ENCODE assay signal across 21 cellular contexts in the genomic region with DNA sequence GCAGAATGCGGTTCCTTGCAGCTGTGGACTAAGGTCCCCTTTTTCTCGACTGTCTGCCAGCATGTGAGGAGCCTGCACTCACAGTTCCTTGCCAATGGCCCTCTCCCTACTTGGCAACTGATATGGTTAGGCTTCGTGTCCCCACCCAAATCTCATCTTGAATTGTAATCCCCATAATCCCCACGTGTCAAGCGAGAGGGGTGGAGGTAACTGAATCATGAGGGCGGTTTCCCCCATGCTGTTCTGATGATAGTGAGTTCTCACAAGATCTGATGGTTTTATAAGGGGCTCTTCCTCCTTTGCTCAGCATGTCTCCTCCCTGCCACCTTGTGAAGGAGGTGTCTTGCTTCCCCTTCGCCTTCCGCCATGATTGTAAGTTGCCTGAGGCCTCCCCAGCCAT. TPM values are rescaled to one million over a fixed set of nuclear protein-coding genes. Genes with fewer than 3 reads are reported as not detected.
DNase-seq lines count a peak whose midpoint lies in the region; ATAC-seq, FAIRE-seq and TF ChIP-seq lines count a peak whose summit lies in the region.
"Had no signal": no experiment of that assay in that cellular context is flagged by ENCODE, and none has a peak within 500 bp of the region (broad histone marks: within the 10 kb centered on the region; RNA-seq: fewer than 3 reads in every experiment).

No MANE protein-coding gene starts in this region.

- no TSS peak for BruUV-seq in K562 (replicated peaks; lab: Mats Ljungman, UMichigan)

- no peaks in the 10 kb centered on the region for H4K20me1 ChIP-seq in K562 (replicated peaks; ENCODE audit: control insufficient read depth, insufficient read depth, low read length)

- no peak for TF ChIP-seq RAD21 in K562 (CRISPR knock-in tag; conservative IDR thresholded peaks at IDR 0.05 in 1 of 2, IDR thresholded peaks at IDR 0.05 in 1 of 2)

- no peaks in the 10 kb centered on the region for H3K27me3 ChIP-seq in K562 (ENCODE audit: control insufficient read depth in 2 of 2, insufficient read depth in 2 of 2, low read length in 2 of 2)
- H3K27me3 ChIP-seq: SJCRH30 had no signal

- TF ChIP-seq CTCF in K562 (IDR thresholded peaks at IDR 0.05 in 2 of 3, conservative IDR thresholded peaks at IDR 0.05 in 1 of 3; ENCODE audit: insufficient read depth in 2 of 3, low read depth in 1 of 3, low read length in 3 of 3) = no peak
- no peak for TF ChIP-seq CTCF in neural crest cell (conservative IDR thresholded peaks at IDR 0.05)

- H3K36me3 ChIP-seq in K562 (ENCODE audit: control insufficient read depth, insufficient read depth, low read length) = peaks cover 49% of the 10 kb centered on the region

- H2AFZ ChIP-seq in K562 (ENCODE audit: low read depth, low read length) = no peak overlapping the region
- H2AFZ ChIP-seq: GM23338 had no signal

- no peak for ATAC-seq in K562
- ATAC-seq: GM23338, HCT116 had no signal

- H3K4me3 ChIP-seq in K562 = no peak overlapping the region
- H3K4me3 ChIP-seq: GM23338, SJCRH30 had no signal

- H3K9me3 ChIP-seq in K562 (replicated peaks; ENCODE audit: control insufficient read depth, insufficient read depth, low read depth, low read length) = no peaks in the 10 kb centered on the region
- H3K9me3 ChIP-seq: SJCRH30 had no signal

- DNase-seq in NCI-H82 (lab: John Stamatoyannopoulos, UW) = peak; percentile 90
- DNase-seq in K562 (ENCODE audit: extremely low read depth in 1 of 4, low spot score in 3 of 4) = no peak
- DNase-seq in neural crest cell (ENCODE audit: low read depth, low spot score) = no peak
- no peak for DNase-seq in activated gamma-delta T cell treated with Interleukin-2 at 50 U/mL for 16 hours
- no peak for DNase-seq in SK-N-DZ (ENCODE audit: low spot score)
- DNase-seq: DMS 273 treated with DMSO at 0.1 percent for 48 hours, GDM1, KG1, NCI-H1417 treated with DMSO at 0.1 percent for 48 hours, NCI-H2029, NCI-H2171, NCI-H446, NCI-H69, OCI-M1, SJCRH30 had no signal

- FAIRE-seq in K562 (lab: Jason Lieb, UNC) = no peak
- FAIRE-seq: GM12892 had no signal

- H3K9me1 ChIP-seq in K562 (ENCODE audit: control insufficient read depth, insufficient read depth, low read length) = no peaks in the 10 kb centered on the region

- in situ Hi-C loops in K562 (cut with MboI) = no loop called here

- TF ChIP-seq POLR2A in K562 (conservative IDR thresholded peaks at IDR 0.05) = no peak

- H3K36me3 Mint-ChIP-seq in neural crest cell (ENCODE audit: low read depth) = peaks cover 16% of the 10 kb centered on the region

- peaks cover 4% of the 10 kb centered on the region for H3K4me1 Mint-ChIP-seq in neural crest cell

- WGBS in K562 (ENCODE audit: insufficient coverage, low coverage, missing lambda C conversion rate) = 72% methylated on average over 7 of the region's 8 CpGs

- H3K4me3 Mint-ChIP-seq in neural crest cell = no peak overlapping the region
- H3K4me3 Mint-ChIP-seq: GM23338 had no signal

- H3K4me2 ChIP-seq in K562 (ENCODE audit: insufficient read depth, low read length) = no peak overlapping the region
- H3K4me2 ChIP-seq: GM23338 had no signal

- H3K27ac Mint-ChIP-seq in neural crest cell (ENCODE audit: unreplicated experiment) = peak overlapping the region; percentile 64
- H3K27ac Mint-ChIP-seq: GM23338 had no signal

- no peak for TF ChIP-seq EP300 in K562 (IDR thresholded peaks at IDR 0.05; ENCODE audit: low read length)

- CTCF ChIA-PET in K562 (lab: Yijun Ruan, JAX; ENCODE audit: low intra/inter-chr PET ratio) = no interaction called here

- no peaks in the 10 kb centered on the region for H3K79me2 ChIP-seq in K562 (ENCODE audit: control insufficient read depth, insufficient read depth, low read length)

- H3K4me1 ChIP-seq in K562 (replicated peaks in 1 of 2; ENCODE audit: control insufficient read depth in 2 of 2, insufficient read depth in 2 of 2, low read length in 2 of 2) = no peaks in the 10 kb centered on the region; a peak in 1 of 5 replicates
- H3K4me1 ChIP-seq: SJCRH30 had no signal

- intact Hi-C loops in K562 (cut with micrococcal nuclease) = no loop called here

- H3K9me3 Mint-ChIP-seq in neural crest cell = no peaks in the 10 kb centered on the region
- H3K9me3 Mint-ChIP-seq: GM23338 had no signal

- H3K27ac ChIP-seq in K562 (ENCODE audit: extremely low read depth, low read depth, low read length) = no peak overlapping the region
- H3K27ac ChIP-seq: C4-2B, SJCRH30 had no signal

- H3K9ac ChIP-seq in K562 (ENCODE audit: insufficient read depth in 1 of 2, low read depth in 2 of 2, low read length in 2 of 2) = no peak overlapping the region

- POLR2A ChIA-PET in K562 (lab: Yijun Ruan, JAX) = interaction anchor here (0.7 kb wide), 1 partner anchor 130 kb away, joined by 3 read pairs; no protein-coding TSS in a partner anchor

- no peaks in the 10 kb centered on the region for H3K27me3 Mint-ChIP-seq in neural crest cell (ENCODE audit: low read depth)

RNA-seq across cellular contexts. Expression of a gene that starts 19.9 kb away (rescaled TPM):
- total RNA-seq in K562 (2011; cell fraction: chromatin; rRNA removed; ENCODE audit: low replicate concordance) = 76.1 and 94.2 TPM in 2 replicates
- total RNA-seq in K562 (2011; cell fraction: nucleolus; rRNA removed) = 47.2 and 48.7 TPM in 2 replicates
- total RNA-seq in K562 (2011; cell fraction: nucleoplasm; rRNA removed) = 57.9 and 64.7 TPM in 2 replicates
- total RNA-seq in K562 (2014; rRNA removed) (79.2 and 100 TPM in 2 replicates), K562 (2014; rRNA removed; fragmentation: Illumina TruSeq; extraction: Trizol) (78.2 and 83.6 TPM in 2 replicates), K562 (2015; rRNA removed; fragmentation: Illumina TruSeq; extraction: Trizol) (71.8 and 74.6 TPM in 2 replicates), K562 (2021) (95.7 and 102 TPM in 2 replicates), neural crest cell (97.2 and 103 TPM in 2 replicates)
- polyA plus RNA-seq in K562 (2011; rRNA removed) (98.1 and 104 TPM in 2 replicates), K562 (2014; fragmentation: Illumina TruSeq; extraction: Trizol) (85.8 and 87.4 TPM in 2 replicates), K562 (2014; fragmentation: Nextera tagmentation; extraction: Ambion mirVana) (100 to 1,000 TPM; 256 to 263 TPM), K562 (2014; rRNA removed) (68.3 and 72.8 TPM in 2 replicates)
- polyA plus RNA-seq in K562 (2011; cell fraction: cytosol; rRNA removed) = 79.8 and 91.8 TPM in 2 replicates
- 64.2 and 65.5 TPM in 2 replicates for polyA plus RNA-seq in K562 (2011; cell fraction: nucleus; rRNA removed)
- 59.6 and 73.4 TPM in 2 replicates for polyA plus RNA-seq in K562 (2012)
- 67.4 and 77.9 TPM in 2 replicates for polyA minus RNA-seq in K562 (2011; rRNA and poly(A)+ RNA removed)
- polyA minus RNA-seq in K562 (2011; cell fraction: cytosol; rRNA and poly(A)+ RNA removed) = 23.9 and 35.3 TPM in 2 replicates
- 14.1 and 24.7 TPM in 2 replicates for polyA minus RNA-seq in K562 (2011; cell fraction: nucleus; rRNA and poly(A)+ RNA removed)
- 112 and 130 TPM in 2 replicates for polyA plus RNA-seq in SK-N-DZ (2014; cell fraction: cytosol; rRNA removed)
- 71.4 and 74.6 TPM in 2 replicates for polyA plus RNA-seq in SK-N-DZ (2014; cell fraction: nucleus; rRNA removed)

RNA-seq across cellular contexts. Expression of a gene that starts 20.0 kb away (rescaled TPM):
- total RNA-seq in K562 (2011; cell fraction: chromatin; rRNA removed; ENCODE audit: low replicate concordance) = 89.8 and 122 TPM in 2 replicates
- 76.9 and 77.6 TPM in 2 replicates for total RNA-seq in K562 (2011; cell fraction: nucleolus; rRNA removed)
- total RNA-seq in K562 (2011; cell fraction: nucleoplasm; rRNA removed) = 91.4 and 128 TPM in 2 replicates
- total RNA-seq in K562 (2014; rRNA removed) = 74.4 and 98.2 TPM in 2 replicates
- 62.5 and 65.5 TPM in 2 replicates for total RNA-seq in K562 (2014; rRNA removed; fragmentation: Illumina TruSeq; extraction: Trizol)
- 68.9 and 71.4 TPM in 2 replicates for total RNA-seq in K562 (2015; rRNA removed; fragmentation: Illumina TruSeq; extraction: Trizol)
- total RNA-seq in K562 (2021) = 63.3 and 63.7 TPM in 2 replicates
- polyA plus RNA-seq in K562 (2011; rRNA removed) = 139 and 143 TPM in 2 replicates
- polyA plus RNA-seq in K562 (2011; cell fraction: cytosol; rRNA removed) = 148 and 155 TPM in 2 replicates
- 246 and 249 TPM in 2 replicates for polyA plus RNA-seq in K562 (2011; cell fraction: nucleus; rRNA removed)
- 62.1 and 66.0 TPM in 2 replicates for polyA plus RNA-seq in K562 (2012)
- polyA plus RNA-seq in K562 (2014; fragmentation: Illumina TruSeq; extraction: Trizol) = 92.0 and 110 TPM in 2 replicates
- 10 to 100 TPM; 35.0 to 55.2 TPM for polyA plus RNA-seq in K562 (2014; fragmentation: Nextera tagmentation; extraction: Ambion mirVana)
- polyA plus RNA-seq in K562 (2014; rRNA removed) = 84.2 and 102 TPM in 2 replicates
- 93.4 and 108 TPM in 2 replicates for polyA minus RNA-seq in K562 (2011; rRNA and poly(A)+ RNA removed)
- 34.5 and 39.3 TPM in 2 replicates for polyA minus RNA-seq in K562 (2011; cell fraction: cytosol; rRNA and poly(A)+ RNA removed)
- polyA minus RNA-seq in K562 (2011; cell fraction: nucleus; rRNA and poly(A)+ RNA removed) = 46.4 and 57.6 TPM in 2 replicates
- 41.7 and 46.8 TPM in 2 replicates for total RNA-seq in neural crest cell
- polyA plus RNA-seq in SK-N-DZ (2014; cell fraction: cytosol; rRNA removed) = 96.0 and 101 TPM in 2 replicates
- 203 and 222 TPM in 2 replicates for polyA plus RNA-seq in SK-N-DZ (2014; cell fraction: nucleus; rRNA removed)

RNA-seq across cellular contexts. Expression of a gene that starts 22.7 kb away (rescaled TPM):
- not detected in 2 replicates for total RNA-seq in K562 (2011; cell fraction: chromatin; rRNA removed; ENCODE audit: low replicate concordance)
- not detected in 2 replicates for total RNA-seq in K562 (2011; cell fraction: nucleolus; rRNA removed)
- not detected in 2 replicates for total RNA-seq in K562 (2011; cell fraction: nucleoplasm; rRNA removed)
- not detected in 2 replicates for total RNA-seq in K562 (2014; rRNA removed)
- total RNA-seq in K562 (2014; rRNA removed; fragmentation: Illumina TruSeq; extraction: Trizol) = not detected in 2 replicates
- total RNA-seq in K562 (2015; rRNA removed; fragmentation: Illumina TruSeq; extraction: Trizol) = not detected in 2 replicates
- total RNA-seq in K562 (2021) = not detected in 2 replicates
- not detected in 2 replicates for polyA plus RNA-seq in K562 (2011; rRNA removed)
- polyA plus RNA-seq in K562 (2011; cell fraction: cytosol; rRNA removed) = not detected in 2 replicates
- polyA plus RNA-seq in K562 (2011; cell fraction: nucleus; rRNA removed) = not detected in 2 replicates
- polyA plus RNA-seq in K562 (2012) = not detected in 2 replicates
- polyA plus RNA-seq in K562 (2014; fragmentation: Illumina TruSeq; extraction: Trizol) = not detected in 2 replicates
- polyA plus RNA-seq in K562 (2014; fragmentation: Nextera tagmentation; extraction: Ambion mirVana) = not detected
- polyA plus RNA-seq in K562 (2014; rRNA removed) = not detected in 2 replicates
- not detected in 2 replicates for polyA minus RNA-seq in K562 (2011; rRNA and poly(A)+ RNA removed)
- not detected in 2 replicates for polyA minus RNA-seq in K562 (2011; cell fraction: cytosol; rRNA and poly(A)+ RNA removed)
- not detected in 2 replicates for polyA minus RNA-seq in K562 (2011; cell fraction: nucleus; rRNA and poly(A)+ RNA removed)
- not detected in 2 replicates for total RNA-seq in neural crest cell
- not detected in 2 replicates for polyA plus RNA-seq in SK-N-DZ (2014; cell fraction: cytosol; rRNA removed)
- not detected in 2 replicates for polyA plus RNA-seq in SK-N-DZ (2014; cell fraction: nucleus; rRNA removed)
- total RNA-seq: A673, GM23338, RPMI7951, SJCRH30 had no signal
- polyA plus RNA-seq: GM23338 had no signal

RNA-seq across cellular contexts. Expression of a gene that starts 35.2 kb away (rescaled TPM):
- 125 and 216 TPM in 2 replicates for total RNA-seq in K562 (2011; cell fraction: chromatin; rRNA removed; ENCODE audit: low replicate concordance)
- 143 and 160 TPM in 2 replicates for total RNA-seq in K562 (2011; cell fraction: nucleolus; rRNA removed)
- 131 and 142 TPM in 2 replicates for total RNA-seq in K562 (2011; cell fraction: nucleoplasm; rRNA removed)
- total RNA-seq in K562 (2014; rRNA removed) = 131 and 139 TPM in 2 replicates
- total RNA-seq in K562 (2014; rRNA removed; fragmentation: Illumina TruSeq; extraction: Trizol) = 89.3 and 90.1 TPM in 2 replicates
- total RNA-seq in K562 (2015; rRNA removed; fragmentation: Illumina TruSeq; extraction: Trizol) = 92.3 and 93.9 TPM in 2 replicates
- 77.2 and 84.5 TPM in 2 replicates for total RNA-seq in K562 (2021)
- 163 and 170 TPM in 2 replicates for polyA plus RNA-seq in K562 (2011; rRNA removed)
- 234 and 242 TPM in 2 replicates for polyA plus RNA-seq in K562 (2011; cell fraction: cytosol; rRNA removed)
- 143 and 206 TPM in 2 replicates for polyA plus RNA-seq in K562 (2011; cell fraction: nucleus; rRNA removed)
- polyA plus RNA-seq in K562 (2012) = 79.8 and 97.9 TPM in 2 replicates
- 107 and 131 TPM in 2 replicates for polyA plus RNA-seq in K562 (2014; fragmentation: Illumina TruSeq; extraction: Trizol)
- polyA plus RNA-seq in K562 (2014; fragmentation: Nextera tagmentation; extraction: Ambion mirVana) = 10 to 100 TPM; 70.3 to 87.4 TPM
- polyA plus RNA-seq in K562 (2014; rRNA removed) = 97.5 and 108 TPM in 2 replicates
- 176 and 218 TPM in 2 replicates for polyA minus RNA-seq in K562 (2011; rRNA and poly(A)+ RNA removed)
- polyA minus RNA-seq in K562 (2011; cell fraction: cytosol; rRNA and poly(A)+ RNA removed) = 109 TPM in 2 replicates
- polyA minus RNA-seq in K562 (2011; cell fraction: nucleus; rRNA and poly(A)+ RNA removed) = 69.1 and 102 TPM in 2 replicates
- 74.0 and 77.5 TPM in 2 replicates for total RNA-seq in neural crest cell
- 210 and 282 TPM in 2 replicates for polyA plus RNA-seq in SK-N-DZ (2014; cell fraction: cytosol; rRNA removed)
- polyA plus RNA-seq in SK-N-DZ (2014; cell fraction: nucleus; rRNA removed) = 164 and 221 TPM in 2 replicates

RNA-seq across cellular contexts. Expression of a gene that starts 55.0 kb away (rescaled TPM):
- total RNA-seq in K562 (2011; cell fraction: chromatin; rRNA removed; ENCODE audit: low replicate concordance) = not detected in 2 replicates
- not detected in 2 replicates for total RNA-seq in K562 (2011; cell fraction: nucleolus; rRNA removed)
- not detected in 2 replicates for total RNA-seq in K562 (2011; cell fraction: nucleoplasm; rRNA removed)
- total RNA-seq in K562 (2014; rRNA removed) = not detected in 2 replicates
- not detected in 2 replicates for total RNA-seq in K562 (2014; rRNA removed; fragmentation: Illumina TruSeq; extraction: Trizol)
- not detected in 2 replicates for total RNA-seq in K562 (2015; rRNA removed; fragmentation: Illumina TruSeq; extraction: Trizol)
- 0.09 and 0.16 TPM in 2 replicates for total RNA-seq in K562 (2021)
- polyA plus RNA-seq in K562 (2011; rRNA removed) = not detected in 2 replicates
- not detected in 2 replicates for polyA plus RNA-seq in K562 (2011; cell fraction: cytosol; rRNA removed)
- not detected in 2 replicates for polyA plus RNA-seq in K562 (2011; cell fraction: nucleus; rRNA removed)
- polyA plus RNA-seq in K562 (2012) = not detected in 2 replicates
- polyA plus RNA-seq in K562 (2014; fragmentation: Illumina TruSeq; extraction: Trizol) = not detected in 2 replicates
- not detected for polyA plus RNA-seq in K562 (2014; fragmentation: Nextera tagmentation; extraction: Ambion mirVana)
- not detected in 2 replicates for polyA plus RNA-seq in K562 (2014; rRNA removed)
- polyA minus RNA-seq in K562 (2011; rRNA and poly(A)+ RNA removed) = not detected in 2 replicates
- polyA minus RNA-seq in K562 (2011; cell fraction: cytosol; rRNA and poly(A)+ RNA removed) = not detected in 2 replicates
- not detected in 2 replicates for polyA minus RNA-seq in K562 (2011; cell fraction: nucleus; rRNA and poly(A)+ RNA removed)
- total RNA-seq in neural crest cell = 6.0 TPM in 2 replicates
- 0.61 and 1.1 TPM in 2 replicates for polyA plus RNA-seq in SK-N-DZ (2014; cell fraction: cytosol; rRNA removed)
- polyA plus RNA-seq in SK-N-DZ (2014; cell fraction: nucleus; rRNA removed) = 0.25 and 0.38 TPM in 2 replicates
- total RNA-seq: A673 had no signal
